Comparison of ENCODE assay signal across 17 cellular contexts in genomic region chr17:34237458-34237857, GRCh38. TPM values are rescaled to one million over a fixed set of nuclear protein-coding genes. Genes with fewer than 3 reads are reported as not detected.
DNase-seq lines count a peak whose midpoint lies in the region; ATAC-seq, FAIRE-seq and TF ChIP-seq lines count a peak whose summit lies in the region.
"Had no signal": no experiment of that assay in that cellular context is flagged by ENCODE, and none has a peak within 500 bp of the region (broad histone marks: within the 10 kb centered on the region; RNA-seq: fewer than 3 reads in every experiment).

No MANE protein-coding gene starts in this region.

- 70% methylated on average over 3 of the region's 3 CpGs for WGBS in A549 (ENCODE audit: missing lambda C conversion rate)

- H3K4me3 ChIP-seq in A549 (no peak overlapping the region), BLaER1 (no peak overlapping the region), breast epithelium (no peak overlapping the region)
- H3K4me3 ChIP-seq: GM12878, GM23248 had no signal

- H3K9me3 ChIP-seq in A549 (no peaks in the 10 kb centered on the region), BLaER1 (no peaks in the 10 kb centered on the region), breast epithelium (no peaks in the 10 kb centered on the region)

- no peak overlapping the region for H3K4me2 ChIP-seq in A549
- 0 out of 2 replicates have a peak overlapping the region, but pooled peaks have one; percentile 75 for H3K4me2 ChIP-seq in BLaER1

- no peaks in the 10 kb centered on the region for H3K36me3 Mint-ChIP-seq in activated T-cell treated with anti-CD3 and anti-CD28 coated beads, Interleukin-2, amount 50 U/mL, for 4 hours (ENCODE audit: insufficient read depth)
- H3K36me3 Mint-ChIP-seq: CD4-positive, alpha-beta memory T cell had no signal

- peaks cover under 1% of the 10 kb centered on the region for H3K4me1 Mint-ChIP-seq in activated T-cell treated with anti-CD3 and anti-CD28 coated beads, Interleukin-2, amount 50 U/mL, for 4 hours (ENCODE audit: low read depth)
- H3K4me1 Mint-ChIP-seq: CD4-positive, alpha-beta memory T cell had no signal

- FAIRE-seq in A549 (lab: Jason Lieb, UNC), result no peak
- FAIRE-seq: GM12878, GM18507, H54 had no signal

- H3K27me3 ChIP-seq in BLaER1, result no peaks in the 10 kb centered on the region
- no peaks in the 10 kb centered on the region for H3K27me3 ChIP-seq in breast epithelium

- no peaks in the 10 kb centered on the region for H3K4me1 ChIP-seq in A549
- H3K4me1 ChIP-seq in BLaER1, result peaks cover 58% of the 10 kb centered on the region
- peaks cover 0 to 10% of the 10 kb centered on the region in 2 donors for H3K4me1 ChIP-seq in breast epithelium

- H3K27ac ChIP-seq in A549 (no peak overlapping the region), BLaER1 (no peak overlapping the region), breast epithelium (no peak overlapping the region), RWPE1 (no peak overlapping the region)
- H3K27ac ChIP-seq: GM23248 had no signal

- no peaks in the 10 kb centered on the region for H3K9me3 Mint-ChIP-seq in activated T-cell treated with anti-CD3 and anti-CD28 coated beads, Interleukin-2, amount 50 U/mL, for 4 hours
- H3K9me3 Mint-ChIP-seq: CD4-positive, alpha-beta memory T cell had no signal

- no peaks in the 10 kb centered on the region for H4K20me1 ChIP-seq in BLaER1

- peaks cover 16% of the 10 kb centered on the region for H3K27me3 Mint-ChIP-seq in activated T-cell treated with anti-CD3 and anti-CD28 coated beads, Interleukin-2, amount 50 U/mL, for 4 hours (ENCODE audit: low read depth)

- H3K36me3 ChIP-seq in BLaER1 (no peaks in the 10 kb centered on the region), breast epithelium (no peaks in the 10 kb centered on the region)

- TF ChIP-seq RAD21 in A549 (conservative IDR thresholded peaks at IDR 0.05 in 1 of 2, IDR thresholded peaks at IDR 0.05 in 1 of 2), result no peak

- no peak for ATAC-seq in A549
- ATAC-seq in activated T-cell treated with anti-CD3 and anti-CD28 coated beads, Interleukin-2, amount 50 U/mL, for 4 hours, result no peak
- ATAC-seq: GM12878, HCT116 had no signal

- no peak for TF ChIP-seq EP300 in A549 (IDR thresholded peaks at IDR 0.05)

- no peak overlapping the region for H3K9ac ChIP-seq in BLaER1
- H3K9ac ChIP-seq: GM23248 had no signal

- POLR2A ChIA-PET in A549 (lab: Yijun Ruan, JAX), result no interaction called here
- POLR2A ChIA-PET in RWPE1 (lab: Yijun Ruan, JAX; ENCODE audit: low non-redundant PET), result no interaction called here

- intact Hi-C loops in breast epithelium (cut with DNase I; ENCODE audit: low total_unique reads), result no loop called here

- no peak for TF ChIP-seq CTCF in A549 (IDR thresholded peaks at IDR 0.05)
- no peak for TF ChIP-seq CTCF in breast epithelium (IDR thresholded peaks at IDR 0.05)
- TF ChIP-seq CTCF in RWPE1 (conservative IDR thresholded peaks at IDR 0.05; ENCODE audit: low read depth), result no peak

- CTCF ChIA-PET in A549 (lab: Yijun Ruan, JAX), result interaction anchor here (1.0 to 6.5 kb wide), 4 partner anchors 21 to 124 kb away, joined by 3 to 42 read pairs (median 3); no protein-coding TSS in a partner anchor
- CTCF ChIA-PET in RWPE1 (lab: Yijun Ruan, JAX), result interaction anchor here (0.6 to 0.7 kb wide), 2 partner anchors 547 to 1227 kb away, joined by 3 read pairs; no protein-coding TSS in a partner anchor

- no peak overlapping the region for H3K4me3 Mint-ChIP-seq in activated T-cell treated with anti-CD3 and anti-CD28 coated beads, Interleukin-2, amount 50 U/mL, for 4 hours
- H3K4me3 Mint-ChIP-seq: CD4-positive, alpha-beta memory T cell had no signal

- DNase-seq in A549 (ENCODE audit: low read depth in 1 of 2, low spot score in 1 of 2) (no peak), islet precursor cell (peak; percentile 50), breast epithelium (ENCODE audit: low spot score in 2 of 2) (no peak), cerebellum (ENCODE audit: low spot score) (no peak), RWPE1 (ENCODE audit: low spot score) (no peak)
- DNase-seq in activated T-cell treated with anti-CD3 and anti-CD28 coated beads, Interleukin-2, amount 50 U/mL, for 4 hours, result no peak
- DNase-seq: CD4-positive, alpha-beta memory T cell; DMS79; GM23248 had no signal

- TF ChIP-seq POLR2A in A549 (IDR thresholded peaks at IDR 0.05; ENCODE audit: low read length), result no peak
- no peak for TF ChIP-seq POLR2A in breast epithelium (IDR thresholded peaks at IDR 0.05)

TF ChIP-seq in PFSK-1, 5 proteins besides CTCF, POLR2A, EP300 and RAD21:
- TF ChIP-seq SIN3A (IDR thresholded peaks at IDR 0.05; ENCODE audit: borderline replicate concordance, insufficient read depth, low read length) (no peak), REST (IDR thresholded peaks at IDR 0.05; ENCODE audit: insufficient read depth in 1 of 2, low read depth in 2 of 2, low read length in 2 of 2) (peak; percentile 59 to 85), POLR2AphosphoS5 (IDR thresholded peaks at IDR 0.05; ENCODE audit: low read depth, low read length) (no peak)

RNA-seq across cellular contexts. Expression of gene CCL2, which starts 17.6 kb away (rescaled TPM):
- polyA plus RNA-seq in A549 (2011; rRNA removed), result 17.6 and 25.9 TPM in 2 replicates
- polyA plus RNA-seq in A549 (2012; cell fraction: cytosol; rRNA removed), result 29.1 and 32.6 TPM in 2 replicates
- polyA plus RNA-seq in A549 (2012; cell fraction: nucleus; rRNA removed), result 21.7 and 38.3 TPM in 2 replicates
- polyA plus RNA-seq in A549 (2017; fragmentation: RNase III; extraction: RNeasy Plus Mini Kit Qiagen cat#74134 plus additional on column Dnase treatment), result 130 to 161 TPM (median 144 TPM) in 3 replicates
- polyA minus RNA-seq in A549 (2011; rRNA and poly(A)+ RNA removed), result 19.4 and 32.2 TPM in 2 replicates
- polyA plus RNA-seq in PFSK-1 (2012; ENCODE audit: insufficient read length, low read depth), result 8.6 TPM
- 10 to 100 TPM in 2 of 3 donors, 1 to 10 TPM in 1; 7.4 to 64.4 (median 26.5) TPM for total RNA-seq in breast epithelium
- 1 to 10 TPM in 2 of 3 donors, under 1 TPM in 1; 0.37 to 3.1 (median 1.3) TPM for total RNA-seq in activated T-cell treated with anti-CD3 and anti-CD28 coated beads, Interleukin-2, amount 50 U/mL, for 4 hours
- total RNA-seq in cerebellum, result 5.5 TPM
- total RNA-seq: G401, GM12878 had no signal
- polyA plus RNA-seq: CD4-positive, alpha-beta memory T cell had no signal

RNA-seq across cellular contexts. Expression of gene CCL7, which starts 32.6 kb away (rescaled TPM):
- not detected in 2 replicates for polyA plus RNA-seq in A549 (2011; rRNA removed)
- not detected in 2 replicates for polyA plus RNA-seq in A549 (2012; cell fraction: cytosol; rRNA removed)
- polyA plus RNA-seq in A549 (2012; cell fraction: nucleus; rRNA removed), result not detected in 2 replicates
- polyA plus RNA-seq in A549 (2017; fragmentation: RNase III; extraction: RNeasy Plus Mini Kit Qiagen cat#74134 plus additional on column Dnase treatment), result 0.13 to 0.17 TPM in 2 of 3 replicates, not detected in the other
- not detected in 2 replicates for polyA minus RNA-seq in A549 (2011; rRNA and poly(A)+ RNA removed)
- not detected for polyA plus RNA-seq in PFSK-1 (2012; ENCODE audit: insufficient read length, low read depth)
- not detected for total RNA-seq in breast epithelium
- not detected for total RNA-seq in activated T-cell treated with anti-CD3 and anti-CD28 coated beads, Interleukin-2, amount 50 U/mL, for 4 hours
- not detected for total RNA-seq in cerebellum
- total RNA-seq: A673; CD4-positive, alpha-beta memory T cell; G401; GM12878 had no signal
- polyA plus RNA-seq: CD4-positive, alpha-beta memory T cell; GM12878 had no signal

RNA-seq across cellular contexts. Expression of gene CCL11, which starts 48.1 kb away (rescaled TPM):
- polyA plus RNA-seq in A549 (2011; rRNA removed) (not detected in 2 replicates), A549 (2017; fragmentation: RNase III; extraction: RNeasy Plus Mini Kit Qiagen cat#74134 plus additional on column Dnase treatment) (not detected in 3 replicates)
- not detected in 2 replicates for polyA plus RNA-seq in A549 (2012; cell fraction: cytosol; rRNA removed)
- polyA plus RNA-seq in A549 (2012; cell fraction: nucleus; rRNA removed), result not detected in 2 replicates
- polyA minus RNA-seq in A549 (2011; rRNA and poly(A)+ RNA removed), result not detected in 2 replicates
- not detected for polyA plus RNA-seq in PFSK-1 (2012; ENCODE audit: insufficient read length, low read depth)
- total RNA-seq in breast epithelium (under 1 TPM in 1 of 3 donors, not detected in 2; 0.29 TPM), cerebellum (not detected)
- total RNA-seq in activated T-cell treated with anti-CD3 and anti-CD28 coated beads, Interleukin-2, amount 50 U/mL, for 4 hours, result not detected
- total RNA-seq: A673; CD4-positive, alpha-beta memory T cell; G401; GM12878; GM23248 had no signal
- polyA plus RNA-seq: CD4-positive, alpha-beta memory T cell; GM12878; GM23248 had no signal
